Comparison of ENCODE assay signal across 21 cellular contexts in the genomic region with DNA sequence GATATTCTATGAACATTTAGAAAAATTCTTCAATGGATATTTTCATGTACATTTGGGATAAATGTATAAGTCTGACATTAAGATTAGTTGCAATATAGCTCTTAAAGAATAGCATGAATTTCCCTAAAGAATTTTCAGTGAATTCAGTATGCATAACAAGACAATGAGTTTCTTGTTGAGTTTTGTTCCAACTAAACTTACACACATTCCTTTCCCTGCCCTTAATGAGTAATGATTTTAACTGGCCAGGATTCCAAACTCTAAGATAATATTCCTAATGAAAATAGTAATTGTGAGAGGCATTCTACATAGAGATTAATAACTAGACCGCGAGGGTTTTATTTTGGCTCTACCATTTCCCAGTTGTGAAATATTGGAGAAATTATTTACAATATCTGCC.
DNase-seq lines count a peak whose midpoint lies in the region; ATAC-seq, FAIRE-seq and TF ChIP-seq lines count a peak whose summit lies in the region.
"Had no signal": no experiment of that assay in that cellular context is flagged by ENCODE, and none has a peak within 500 bp of the region (broad histone marks: within the 10 kb centered on the region; RNA-seq: fewer than 3 reads in every experiment).

No MANE protein-coding gene starts in this region.

- H3K4me3 ChIP-seq in adipocyte (ENCODE audit: low read length), result no peak overlapping the region
- no peak overlapping the region for H3K4me3 ChIP-seq in fibroblast of pulmonary artery (replicated peaks; ENCODE audit: low read depth, low read length)
- H3K4me3 ChIP-seq in retinal pigment epithelial cell (ENCODE audit: low read length), result no peak overlapping the region
- H3K4me3 ChIP-seq: A549, K562, Peyer's patch, SJSA1 had no signal

- H3K9me3 ChIP-seq in adipocyte (ENCODE audit: control insufficient read depth, low read length), result no peaks in the 10 kb centered on the region
- H3K9me3 ChIP-seq: A549, Peyer's patch, SJSA1 had no signal

- TF ChIP-seq CTCF in fibroblast of pulmonary artery (IDR thresholded peaks at IDR 0.05; ENCODE audit: low read length, missing control alignments) (no peak), retinal pigment epithelial cell (conservative IDR thresholded peaks at IDR 0.05; ENCODE audit: low read depth, low read length) (no peak)

- H3K27me3 ChIP-seq in adipocyte (replicated peaks; ENCODE audit: control insufficient read depth, insufficient read depth, low read length), result no peaks in the 10 kb centered on the region
- H3K27me3 ChIP-seq: Peyer's patch, SJSA1 had no signal

- H3K36me3 ChIP-seq in adipocyte (ENCODE audit: control insufficient read depth, insufficient read depth, low read length, severe bottlenecking), result no peaks in the 10 kb centered on the region
- H3K36me3 ChIP-seq: Peyer's patch, SJSA1 had no signal

- peaks cover 3% of the 10 kb centered on the region for H3K4me1 ChIP-seq in adipocyte (ENCODE audit: control insufficient read depth, insufficient read depth, low read length)
- H3K4me1 ChIP-seq: A549, Peyer's patch, SJSA1 had no signal

- no peak overlapping the region for H3K9ac ChIP-seq in adipocyte (ENCODE audit: low read length)

- DNase-seq in GM19239 (ENCODE audit: insufficient read length, low spot score), result no peak
- peak; percentile 14 for DNase-seq in adipocyte (ENCODE audit: low read depth)
- DNase-seq in fibroblast of pulmonary artery (ENCODE audit: low read depth), result peak; percentile 4
- peak; percentile 53 for DNase-seq in retinal pigment epithelial cell (ENCODE audit: low read depth)
- DNase-seq in NCI-H2171 treated with DMSO at 0.1 percent for 48 hours (lab: John Stamatoyannopoulos, UW), result no peak
- DNase-seq: MM.1S, NCI-H1048, NCI-H1417 treated with DMSO at 0.1 percent for 48 hours, NCI-H187 treated with DMSO at 0.1 percent for 48 hours, NCI-H2107, NCI-H510A, NCI-H748 treated with DMSO at 0.1 percent for 48 hours, Peyer's patch had no signal

- FAIRE-seq in GM19239 (lab: Jason Lieb, UNC), result peak; percentile 52
- FAIRE-seq: A549, D721Med, H54, K562 had no signal

- ATAC-seq in GM19351 (IDR thresholded peaks at IDR 0.05; ENCODE audit: unreplicated experiment) (no peak), HG02610 (IDR thresholded peaks at IDR 0.05; ENCODE audit: unreplicated experiment) (no peak)
- ATAC-seq: A549, K562, Right ventricle myocardium inferior had no signal

Comparison
In these comparisons a context has a peak if more than half of its experiments do, and no peak if none do; other contexts are left out.
1. DNase-seq: peak in adipocyte (single experiment), fibroblast of pulmonary artery (single experiment) and retinal pigment epithelial cell (single experiment); none in GM19239 (single experiment) and NCI-H2171 treated with DMSO at 0.1 percent for 48 hours (single experiment).